Comparison of ENCODE assay signal across 8 cellular contexts in genomic region chr20:44702776-44703175, GRCh38. TPM values are rescaled to one million over a fixed set of nuclear protein-coding genes. Genes with fewer than 3 reads are reported as not detected.
A peak's percentile ranks its signal among the peaks of the same experiment; 100 is the strongest.
DNase-seq lines count a peak whose midpoint lies in the region; ATAC-seq, FAIRE-seq and TF ChIP-seq lines count a peak whose summit lies in the region.

No MANE protein-coding gene starts in this region.

- no peak overlapping the region for H2AK5ac ChIP-seq in trophoblast cell (ENCODE audit: low read length)

- no peak overlapping the region for H3K9ac ChIP-seq in trophoblast cell (ENCODE audit: low read length)

- WGBS in trophoblast cell (ENCODE audit: extremely low coverage, insufficient coverage, insufficient read length), result no CpG with 5 or more reads among the region's 9 CpGs

- no peaks in the 10 kb centered on the region for H3K9me3 ChIP-seq in Panc1 (ENCODE audit: control insufficient read depth, insufficient read depth, low read depth, low read length)
- peaks cover 1% of the 10 kb centered on the region for H3K9me3 ChIP-seq in trophoblast cell (ENCODE audit: insufficient read depth, low read depth, low read length)

- no peak overlapping the region for H2BK5ac ChIP-seq in trophoblast cell (ENCODE audit: low read depth, low read length, poor library complexity)

- TF ChIP-seq CTCF in Panc1 (IDR thresholded peaks at IDR 0.05), result no peak
- TF ChIP-seq CTCF in retinal pigment epithelial cell (conservative IDR thresholded peaks at IDR 0.05; ENCODE audit: low read depth, low read length), result no peak

- in situ Hi-C loops in Panc1 (cut with HindIII; ENCODE audit: low pct_unique_long_range_greater_than_20kb, low sequenced_read_pairs), result no loop called here

- H2BK12ac ChIP-seq in trophoblast cell (ENCODE audit: low read length), result no peak overlapping the region

- H3K23ac ChIP-seq in trophoblast cell (ENCODE audit: low read length), result no peak overlapping the region

- ATAC-seq in GM18909 (IDR thresholded peaks at IDR 0.05; ENCODE audit: poor library complexity, unreplicated experiment), result peak; percentile 66
- ATAC-seq in Panc1, result 0 out of 2 replicates have a peak, but pooled peaks have one; percentile 20

- no peak overlapping the region for H3K4ac ChIP-seq in trophoblast cell (ENCODE audit: low read depth, low read length)

- no peak overlapping the region for H3K4me2 ChIP-seq in trophoblast cell (ENCODE audit: low read length)

- H3K18ac ChIP-seq in trophoblast cell (ENCODE audit: low read length), result no peak overlapping the region

- H3K27ac ChIP-seq in Panc1 (ENCODE audit: low read length), result peak overlapping the region; percentile 79
- no peak overlapping the region for H3K27ac ChIP-seq in trophoblast cell (ENCODE audit: low read depth, low read length)

- POLR2A ChIA-PET in Panc1 (lab: Charles Lee), result interaction anchor here (1.0 kb wide), 1 partner anchor 21 kb away, joined by 3 read pairs; no protein-coding TSS in a partner anchor

- CTCF ChIA-PET in Panc1 (lab: Charles Lee), result no interaction called here

- H3K4me3 ChIP-seq in Panc1 (ENCODE audit: low read depth in 2 of 2, low read length in 2 of 2), result no peak overlapping the region
- no peak overlapping the region for H3K4me3 ChIP-seq in retinal pigment epithelial cell (ENCODE audit: low read length)
- H3K4me3 ChIP-seq in trophoblast cell (ENCODE audit: low read depth, low read length), result no peak overlapping the region

- FAIRE-seq in frontal cortex (lab: Jason Lieb, UNC), result no peak

- H3K27me3 ChIP-seq in Panc1 (ENCODE audit: control insufficient read depth, insufficient read depth, low read length) (no peaks in the 10 kb centered on the region), trophoblast cell (ENCODE audit: insufficient read depth, low read length) (no peaks in the 10 kb centered on the region)

- intact Hi-C loops in Panc1 (cut with micrococcal nuclease; ENCODE audit: unreplicated experiment), result no loop called here

- no peaks in the 10 kb centered on the region for H3K79me2 ChIP-seq in trophoblast cell (ENCODE audit: control insufficient read depth, insufficient read depth, low read length, poor library complexity)

- no TSS peak for BruUV-seq in Panc1 (replicated peaks; lab: Mats Ljungman, UMichigan)

- no peaks in the 10 kb centered on the region for H3K79me1 ChIP-seq in trophoblast cell (ENCODE audit: low read length)

- H2AFZ ChIP-seq in trophoblast cell (ENCODE audit: insufficient read depth, low read length, poor library complexity), result no peak overlapping the region

- H4K91ac ChIP-seq in trophoblast cell (ENCODE audit: low read depth, low read length), result no peak overlapping the region

- no peak overlapping the region for H4K8ac ChIP-seq in trophoblast cell (ENCODE audit: low read depth, low read length)

- no peak for DNase-seq in Panc1 (ENCODE audit: low read depth, low spot score)
- DNase-seq in frontal cortex (ENCODE audit: low spot score in 2 of 2), result peak; percentile 67 to 74
- peak; percentile 71 for DNase-seq in retinal pigment epithelial cell (ENCODE audit: low read depth)
- DNase-seq in NK-92 treated with Interleukin-12 subunit alpha and Interleukin-12 subunit beta, amount 100 ng/mL, for 24 hours (lab: John Stamatoyannopoulos, UW), result no peak
- DNase-seq in NOMO-1 (lab: John Stamatoyannopoulos, UW; ENCODE audit: unreplicated experiment in 2 of 2), result no peak
- DNase-seq in SHP77 (lab: John Stamatoyannopoulos, UW), result no peak
- no peak for DNase-seq in trophoblast cell

- no peaks in the 10 kb centered on the region for H3K36me3 ChIP-seq in Panc1 (ENCODE audit: control insufficient read depth, insufficient read depth, low read length)
- no peaks in the 10 kb centered on the region for H3K36me3 ChIP-seq in trophoblast cell (ENCODE audit: control insufficient read depth in 1 of 2, insufficient read depth in 2 of 2, low read length in 2 of 2)

- no peak overlapping the region for H2BK120ac ChIP-seq in trophoblast cell (ENCODE audit: insufficient read depth, low read length, poor library complexity)

- H4K12ac ChIP-seq in trophoblast cell (ENCODE audit: low read depth, low read length), result no peak overlapping the region

- no peak overlapping the region for H3K14ac ChIP-seq in trophoblast cell (ENCODE audit: low read length)

- H3K4me1 ChIP-seq in Panc1 (ENCODE audit: control insufficient read depth, insufficient read depth, low read length) (peaks cover 47% of the 10 kb centered on the region), trophoblast cell (ENCODE audit: control insufficient read depth in 1 of 2, insufficient read depth in 2 of 2, low read length in 2 of 2) (no peaks in the 10 kb centered on the region)

RNA-seq across cellular contexts. Expression of gene CCN5, which starts 12.4 kb away (rescaled TPM):
- total RNA-seq in Panc1 (2021; ENCODE audit: unreplicated experiment), result 15.2 TPM
- 32.0 TPM for polyA plus RNA-seq in Panc1 (2012; ENCODE audit: insufficient read length)
- not detected for total RNA-seq in frontal cortex
- polyA plus RNA-seq in trophoblast cell (2013), result not detected in 2 replicates

RNA-seq across cellular contexts. Expression of gene KCNK15, which starts 42.9 kb away (rescaled TPM):
- total RNA-seq in Panc1 (2021; ENCODE audit: unreplicated experiment) (7.4 TPM), frontal cortex (not detected)
- 13.2 TPM for polyA plus RNA-seq in Panc1 (2012; ENCODE audit: insufficient read length)
- polyA plus RNA-seq in trophoblast cell (2013), result not detected in 2 replicates

RNA-seq across cellular contexts. Expression of gene ADA, which starts 51.3 kb away (rescaled TPM):
- 53.8 TPM for total RNA-seq in Panc1 (2021; ENCODE audit: unreplicated experiment)
- polyA plus RNA-seq in Panc1 (2012; ENCODE audit: insufficient read length), result 65.5 TPM
- total RNA-seq in frontal cortex, result 2.4 TPM
- 94.2 and 104 TPM in 2 replicates for polyA plus RNA-seq in trophoblast cell (2013)

Comparison
In these comparisons a context has a peak if more than half of its experiments do, and no peak if none do; other contexts are left out.
1. DNase-seq: peak in frontal cortex (2 of 2) and retinal pigment epithelial cell (single experiment); none in Panc1 (single experiment), NK-92 treated with Interleukin-12 subunit alpha and Interleukin-12 subunit beta, amount 100 ng/mL, for 24 hours (single experiment), NOMO-1 (0 of 2), SHP77 (0 of 2) and trophoblast cell (0 of 2).
2. RNA of gene CCN5, which starts 12.4 kb away (total RNA-seq): 15.2 TPM in Panc1 (single experiment); not detected in frontal cortex (single experiment); every median in the first group is over 10 times any median in the second.
3. RNA of gene ADA, which starts 51.3 kb away (total RNA-seq): 53.8 TPM in Panc1 (single experiment); 2.4 TPM in frontal cortex (single experiment); every median in the first group is over 10 times any median in the second.